In genomic region chr2:206442854-206443734, GRCh38 we compare ENCODE assay signal across 8 cellular contexts. TPM values are rescaled to one million over a fixed set of nuclear protein-coding genes. Genes with fewer than 3 reads are reported as not detected.
DNase-seq lines count a peak whose midpoint lies in the region; ATAC-seq lines count a peak whose summit lies in the region.

ADAM23 (plus strand) TSS chr2:206443532; CDS start chr2:206443867, 335 bp downstream.

- no peak within 1 kb of the TSS for H3K27ac Mint-ChIP-seq in activated CD4-positive, alpha-beta T cell treated with anti-CD3 and anti-CD28 coated beads for 36 hours
- H3K27ac Mint-ChIP-seq in dendritic cell treated with granulocyte-macrophage colony-stimulating factor and Interleukin-4, amounts not matched to agents 40 ng/mL and 50 ng/mL, for 4 days: peak within 1 kb of the TSS; percentile 63

- CTCF ChIA-PET in activated CD4-positive, alpha-beta T cell treated with anti-CD3 and anti-CD28 coated beads for 36 hours (lab: Charles Lee): no interaction called here

- H3K36me3 Mint-ChIP-seq in activated CD4-positive, alpha-beta T cell treated with anti-CD3 and anti-CD28 coated beads for 36 hours (ENCODE audit: low read depth): no peaks in the 10 kb centered on the region
- H3K36me3 Mint-ChIP-seq in dendritic cell treated with granulocyte-macrophage colony-stimulating factor and Interleukin-4, amounts not matched to agents 40 ng/mL and 50 ng/mL, for 4 days (ENCODE audit: low read depth): no peaks in the 10 kb centered on the region

- POLR2A ChIA-PET in activated CD4-positive, alpha-beta T cell treated with anti-CD3 and anti-CD28 coated beads for 36 hours (lab: Charles Lee): no interaction called here

- H3K9me3 Mint-ChIP-seq in activated CD4-positive, alpha-beta T cell treated with anti-CD3 and anti-CD28 coated beads for 36 hours (ENCODE audit: low read depth): no peaks in the 10 kb centered on the region
- no peaks in the 10 kb centered on the region for H3K9me3 Mint-ChIP-seq in dendritic cell treated with granulocyte-macrophage colony-stimulating factor and Interleukin-4, amounts not matched to agents 40 ng/mL and 50 ng/mL, for 4 days

- peak within 1 kb of the TSS; percentile 77 for H3K4me3 Mint-ChIP-seq in activated CD4-positive, alpha-beta T cell treated with anti-CD3 and anti-CD28 coated beads for 36 hours
- H3K4me3 Mint-ChIP-seq in dendritic cell treated with granulocyte-macrophage colony-stimulating factor and Interleukin-4, amounts not matched to agents 40 ng/mL and 50 ng/mL, for 4 days: peak within 1 kb of the TSS; percentile 74

- DNase-seq in DMS53 (lab: John Stamatoyannopoulos, UW): peak; percentile 83
- DNase-seq in NCI-H1417 treated with DMSO at 0.1 percent for 48 hours (lab: John Stamatoyannopoulos, UW): peak; percentile 11
- DNase-seq in activated CD4-positive, alpha-beta T cell treated with anti-CD3 and anti-CD28 coated beads for 36 hours: peak; percentile 78
- no peak for DNase-seq in left lobe of liver (ENCODE audit: low spot score)
- peak; percentile 32 for DNase-seq in stimulated activated CD4-positive, alpha-beta T cell treated with anti-CD3 and anti-CD28 coated beads, Interleukin-1b, Interleukin-23, amount 100 ng/mL, for 48 hours
- DNase-seq in cortex of kidney (lab: John Stamatoyannopoulos, UW): no peak

- ATAC-seq in GM21619 (IDR thresholded peaks at IDR 0.05; ENCODE audit: unreplicated experiment) (peak; percentile 58), left lobe of liver (peak; percentile 18)
- ATAC-seq in activated CD4-positive, alpha-beta T cell treated with anti-CD3 and anti-CD28 coated beads for 36 hours: peak; percentile 84

- intact Hi-C loops in activated CD4-positive, alpha-beta T cell treated with anti-CD3 and anti-CD28 coated beads for 36 hours (cut with DNase I, micrococcal nuclease): loop anchor here (1.0 to 5.0 kb wide), 4 partner anchors 114 to 283 kb away; partner anchors contain the start of gene ZDBF2 (in 1 of the 2)
- intact Hi-C loops in dendritic cell treated with granulocyte-macrophage colony-stimulating factor and Interleukin-4, amounts not matched to agents 40 ng/mL and 50 ng/mL, for 4 days (cut with micrococcal nuclease): no loop called here

- peaks cover 57% of the 10 kb centered on the region for H3K27me3 Mint-ChIP-seq in activated CD4-positive, alpha-beta T cell treated with anti-CD3 and anti-CD28 coated beads for 36 hours
- H3K27me3 Mint-ChIP-seq in dendritic cell treated with granulocyte-macrophage colony-stimulating factor and Interleukin-4, amounts not matched to agents 40 ng/mL and 50 ng/mL, for 4 days: peaks cover 66% of the 10 kb centered on the region

- peaks cover 13% of the 10 kb centered on the region for H3K4me1 Mint-ChIP-seq in activated CD4-positive, alpha-beta T cell treated with anti-CD3 and anti-CD28 coated beads for 36 hours
- H3K4me1 Mint-ChIP-seq in dendritic cell treated with granulocyte-macrophage colony-stimulating factor and Interleukin-4, amounts not matched to agents 40 ng/mL and 50 ng/mL, for 4 days (ENCODE audit: low read depth): peaks cover 21% of the 10 kb centered on the region

RNA-seq across cellular contexts. Expression of gene ADAM23, which starts in this region (rescaled TPM):
- 1 to 10 TPM; 1.1 to 1.3 TPM for total RNA-seq in activated CD4-positive, alpha-beta T cell treated with anti-CD3 and anti-CD28 coated beads for 36 hours
- total RNA-seq in left lobe of liver: 0.03 TPM

Comparison
In these comparisons a context has a peak if more than half of its experiments do, and no peak if none do; other contexts are left out.
1. Peak in ATAC-seq in left lobe of liver; RNA of the gene not detected or under 1 TPM.
2. DNase-seq: peak in DMS53 (single experiment), NCI-H1417 treated with DMSO at 0.1 percent for 48 hours (single experiment), activated CD4-positive, alpha-beta T cell treated with anti-CD3 and anti-CD28 coated beads for 36 hours (single experiment) and stimulated activated CD4-positive, alpha-beta T cell treated with anti-CD3 and anti-CD28 coated beads, Interleukin-1b, Interleukin-23, amount 100 ng/mL, for 48 hours (single experiment); none in left lobe of liver (single experiment) and cortex of kidney (single experiment).
3. ATAC-seq: peak in every context shown above with its lines; median percentile 84 in activated CD4-positive, alpha-beta T cell treated with anti-CD3 and anti-CD28 coated beads for 36 hours; 58 in GM21619; 18 in left lobe of liver.